In genomic region chr3:31227152-31227581, GRCh38 we compare ENCODE assay signal across 8 cellular contexts.
A peak's percentile ranks its signal among the peaks of the same experiment; 100 is the strongest.
DNase-seq lines count a peak whose midpoint lies in the region; ATAC-seq and TF ChIP-seq lines count a peak whose summit lies in the region.

No MANE protein-coding gene starts in this region.

- peaks cover 16% of the 10 kb centered on the region for H3K9me3 Mint-ChIP-seq in activated CD4-positive, alpha-beta T cell treated with anti-CD3 and anti-CD28 coated beads, Interleukin-2, amount 10 ng/mL, durations not matched to agents 7 days and 5 days
- no peaks in the 10 kb centered on the region for H3K9me3 Mint-ChIP-seq in T-cell
- peaks cover 3% of the 10 kb centered on the region for H3K9me3 Mint-ChIP-seq in stimulated activated memory B cell treated with anti-CD40 and anti-IgM and Interleukin-4, amounts not matched to agents 10 μg/mL and 1 μg/mL and 100 μg/mL, for 72 hours

- H3K27ac ChIP-seq in MM.1S (ENCODE audit: low read length), result no peak overlapping the region

- no peaks in the 10 kb centered on the region for H3K79me2 ChIP-seq in MM.1S (ENCODE audit: low read length)

- no peak overlapping the region for H3K4me2 ChIP-seq in MM.1S (ENCODE audit: low read depth, low read length)

- H2AFZ ChIP-seq in MM.1S (ENCODE audit: low read length), result no peak overlapping the region

- H3K27me3 ChIP-seq in MM.1S (replicated peaks; ENCODE audit: insufficient read depth, low read length), result no peaks in the 10 kb centered on the region

- H4K20me1 ChIP-seq in MM.1S (ENCODE audit: insufficient read depth, low read length), result no peaks in the 10 kb centered on the region

- no peaks in the 10 kb centered on the region for H3K9me3 ChIP-seq in MM.1S (replicated peaks; ENCODE audit: insufficient read depth, low read length)

- H3K9me2 ChIP-seq in MM.1S (replicated peaks; ENCODE audit: insufficient read depth, low read length), result no peaks in the 10 kb centered on the region

- H3K9ac ChIP-seq in MM.1S (ENCODE audit: low read length), result no peak overlapping the region

- TF ChIP-seq CTCF in MM.1S (IDR thresholded peaks at IDR 0.05; ENCODE audit: low read length), result no peak

- no peaks in the 10 kb centered on the region for H3K27me3 Mint-ChIP-seq in activated CD4-positive, alpha-beta T cell treated with anti-CD3 and anti-CD28 coated beads, Interleukin-2, amount 10 ng/mL, durations not matched to agents 7 days and 5 days
- H3K27me3 Mint-ChIP-seq in T-cell, result no peaks in the 10 kb centered on the region
- H3K27me3 Mint-ChIP-seq in stimulated activated memory B cell treated with anti-CD40 and anti-IgM and Interleukin-4, amounts not matched to agents 10 μg/mL and 1 μg/mL and 100 μg/mL, for 72 hours, result no peaks in the 10 kb centered on the region

- H3K36me3 ChIP-seq in MM.1S (replicated peaks; ENCODE audit: insufficient read depth, low read length), result no peaks in the 10 kb centered on the region

- peaks cover 28% of the 10 kb centered on the region for H3K36me3 Mint-ChIP-seq in activated CD4-positive, alpha-beta T cell treated with anti-CD3 and anti-CD28 coated beads, Interleukin-2, amount 10 ng/mL, durations not matched to agents 7 days and 5 days (ENCODE audit: low read depth)
- H3K36me3 Mint-ChIP-seq in T-cell, result no peaks in the 10 kb centered on the region
- H3K36me3 Mint-ChIP-seq in stimulated activated memory B cell treated with anti-CD40 and anti-IgM and Interleukin-4, amounts not matched to agents 10 μg/mL and 1 μg/mL and 100 μg/mL, for 72 hours, result no peaks in the 10 kb centered on the region

- no peaks in the 10 kb centered on the region for H3F3A ChIP-seq in MM.1S (ENCODE audit: insufficient read depth, low read length)

- CTCF ChIA-PET in activated CD4-positive, alpha-beta T cell treated with anti-CD3 and anti-CD28 coated beads, Interleukin-2, amount 10 ng/mL, durations not matched to agents 7 days and 5 days (lab: Charles Lee), result interaction anchor here (0.7 to 1.4 kb wide), 4 partner anchors 9 to 306 kb away, joined by 3 to 4 read pairs (median 3); no protein-coding TSS in a partner anchor
- CTCF ChIA-PET in T-cell (lab: Charles Lee), result interaction anchor here in 1 of 2 donors (0.5 to 2.1 kb wide), 8 partner anchors 13 to 423 kb away, joined by 3 to 10 read pairs (median 3); partner anchors contain the start of gene STT3B

- H3K4me1 Mint-ChIP-seq in activated CD4-positive, alpha-beta T cell treated with anti-CD3 and anti-CD28 coated beads, Interleukin-2, amount 10 ng/mL, durations not matched to agents 7 days and 5 days, result peaks cover 88% of the 10 kb centered on the region
- peaks cover 89 to 96% (median 92%) of the 10 kb centered on the region in 3 donors for H3K4me1 Mint-ChIP-seq in T-cell
- peaks cover 60% of the 10 kb centered on the region for H3K4me1 Mint-ChIP-seq in stimulated activated memory B cell treated with anti-CD40 and anti-IgM and Interleukin-4, amounts not matched to agents 10 μg/mL and 1 μg/mL and 100 μg/mL, for 72 hours

- peak; percentile 56 for ATAC-seq in HG03354 (IDR thresholded peaks at IDR 0.05; ENCODE audit: poor library complexity, severe bottlenecking, unreplicated experiment)
- peak; percentile 40 to 79 (median 54) for ATAC-seq in T-cell (replicated peaks in 1 of 4)
- peak; percentile 96 for ATAC-seq in stimulated activated memory B cell treated with anti-CD40 and anti-IgM and Interleukin-4, amounts not matched to agents 10 μg/mL and 1 μg/mL and 100 μg/mL, for 72 hours
- ATAC-seq in GM21390 (IDR thresholded peaks at IDR 0.05; ENCODE audit: unreplicated experiment), result no peak

- DNase-seq in activated CD4-positive, alpha-beta T cell treated with anti-CD3 and anti-CD28 coated beads, Interleukin-2, amount 10 ng/mL, durations not matched to agents 7 days and 5 days, result no peak
- DNase-seq in activated CD4-positive, alpha-beta T cell treated with anti-CD3 and anti-CD28 coated beads, Interleukin-2, amount 50 U/mL, for 1 hour, result no peak
- peak in 6 of 34 experiments; percentile 8 to 21 (median 16) for DNase-seq in T-cell
- DNase-seq in activated effector memory CD4-positive, alpha-beta T cell treated with anti-CD3 and anti-CD28 coated beads, Interleukin-2, amount 50 U/mL, for 16 hours, result no peak
- DNase-seq in MM.1S, result no peak

- POLR2A ChIA-PET in activated CD4-positive, alpha-beta T cell treated with anti-CD3 and anti-CD28 coated beads, Interleukin-2, amount 10 ng/mL, durations not matched to agents 7 days and 5 days (lab: Charles Lee), result interaction anchor here (1.1 to 1.5 kb wide), 2 partner anchors 13 to 305 kb away, joined by 4 to 5 read pairs; partner anchors contain the start of gene STT3B
- POLR2A ChIA-PET in T-cell (lab: Charles Lee), result interaction anchor here (0.5 to 2.2 kb wide), 8 partner anchors 76 to 1804 kb away, joined by 3 to 26 read pairs (median 4); partner anchors contain the start of gene STT3B (in 2 of the 2)

- H3K4me3 Mint-ChIP-seq in activated CD4-positive, alpha-beta T cell treated with anti-CD3 and anti-CD28 coated beads, Interleukin-2, amount 10 ng/mL, durations not matched to agents 7 days and 5 days, result peak overlapping the region; percentile 30
- H3K4me3 Mint-ChIP-seq in T-cell, result peak overlapping the region in 2 of 3 donors; percentile 6 to 62
- H3K4me3 Mint-ChIP-seq in stimulated activated memory B cell treated with anti-CD40 and anti-IgM and Interleukin-4, amounts not matched to agents 10 μg/mL and 1 μg/mL and 100 μg/mL, for 72 hours, result peak overlapping the region; percentile 25

- H3K4me1 ChIP-seq in MM.1S (ENCODE audit: low read length), result no peaks in the 10 kb centered on the region

- H3K27ac Mint-ChIP-seq in activated CD4-positive, alpha-beta T cell treated with anti-CD3 and anti-CD28 coated beads, Interleukin-2, amount 10 ng/mL, durations not matched to agents 7 days and 5 days, result peak overlapping the region; percentile 92
- peak overlapping the region; percentile 93 to 95 for H3K27ac Mint-ChIP-seq in T-cell
- peak overlapping the region; percentile 77 for H3K27ac Mint-ChIP-seq in stimulated activated memory B cell treated with anti-CD40 and anti-IgM and Interleukin-4, amounts not matched to agents 10 μg/mL and 1 μg/mL and 100 μg/mL, for 72 hours

- H3K4me3 ChIP-seq in MM.1S (ENCODE audit: low read length), result no peak overlapping the region
